In the genomic region with DNA sequence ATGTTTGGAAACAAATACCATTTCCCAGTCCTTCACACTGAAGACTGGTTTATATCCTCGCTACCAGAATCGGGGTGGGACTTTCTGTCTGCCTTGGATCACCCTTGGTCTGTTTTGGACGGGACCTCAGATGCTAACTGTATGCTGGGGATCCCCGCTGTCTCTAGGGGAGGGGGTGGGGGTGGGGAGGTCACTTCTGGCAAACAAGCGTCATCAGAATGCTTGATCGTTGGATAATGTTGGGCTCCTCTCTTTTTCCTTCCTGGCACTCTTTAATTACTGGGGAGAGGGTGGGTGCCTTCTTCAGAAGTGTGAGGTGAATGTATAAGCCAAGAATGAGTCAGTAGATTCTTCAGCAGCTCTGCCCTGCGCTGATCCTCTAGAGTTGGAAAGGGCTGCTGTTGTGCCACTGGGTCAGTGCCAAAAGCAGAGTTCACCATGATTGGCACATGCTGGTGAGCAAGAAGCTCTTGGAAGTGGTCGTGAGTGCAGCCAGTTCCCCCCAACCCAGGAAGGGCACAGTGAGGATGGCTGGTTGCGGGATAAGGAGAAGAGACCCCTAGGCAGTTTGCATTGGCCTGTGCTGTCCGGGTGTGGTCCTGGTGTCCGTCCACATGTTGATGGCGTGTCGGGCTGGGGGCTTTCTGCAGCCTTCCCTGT, we compare ENCODE assay signal across 1 cellular context.
TF ChIP-seq lines count a peak whose summit lies in the region.

No MANE protein-coding gene starts in this region.

TF ChIP-seq in A549, 52 proteins besides CTCF, POLR2A, EP300 and RAD21 (continued from another document):
- TF ChIP-seq, protein P1, sequence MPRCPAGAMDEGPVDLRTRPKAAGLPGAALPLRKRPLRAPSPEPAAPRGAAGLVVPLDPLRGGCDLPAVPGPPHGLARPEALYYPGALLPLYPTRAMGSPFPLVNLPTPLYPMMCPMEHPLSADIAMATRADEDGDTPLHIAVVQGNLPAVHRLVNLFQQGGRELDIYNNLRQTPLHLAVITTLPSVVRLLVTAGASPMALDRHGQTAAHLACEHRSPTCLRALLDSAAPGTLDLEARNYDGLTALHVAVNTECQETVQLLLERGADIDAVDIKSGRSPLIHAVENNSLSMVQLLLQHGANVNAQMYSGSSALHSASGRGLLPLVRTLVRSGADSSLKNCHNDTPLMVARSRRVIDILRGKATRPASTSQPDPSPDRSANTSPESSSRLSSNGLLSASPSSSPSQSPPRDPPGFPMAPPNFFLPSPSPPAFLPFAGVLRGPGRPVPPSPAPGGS (IDR thresholded peaks at IDR 0.05) = 0 out of 3 replicates have a peak, but pooled peaks have one; percentile 28
- TF ChIP-seq JUN (IDR thresholded peaks at IDR 0.05) (peak in 1 of 2 experiments; percentile 55; a peak in 3 of 5 replicates), HEYL (CRISPR knock-in tag; IDR thresholded peaks at IDR 0.05) (no peak), JUNB (IDR thresholded peaks at IDR 0.05) (no peak), SMC3 (IDR thresholded peaks at IDR 0.05) (no peak), NR3C1 (IDR thresholded peaks at IDR 0.05) (no peak), SREBF2 (IDR thresholded peaks at IDR 0.05) (no peak), RNF2 (IDR thresholded peaks at IDR 0.05; ENCODE audit: borderline replicate concordance, low read depth) (no peak)
- TF ChIP-seq, protein P2, sequence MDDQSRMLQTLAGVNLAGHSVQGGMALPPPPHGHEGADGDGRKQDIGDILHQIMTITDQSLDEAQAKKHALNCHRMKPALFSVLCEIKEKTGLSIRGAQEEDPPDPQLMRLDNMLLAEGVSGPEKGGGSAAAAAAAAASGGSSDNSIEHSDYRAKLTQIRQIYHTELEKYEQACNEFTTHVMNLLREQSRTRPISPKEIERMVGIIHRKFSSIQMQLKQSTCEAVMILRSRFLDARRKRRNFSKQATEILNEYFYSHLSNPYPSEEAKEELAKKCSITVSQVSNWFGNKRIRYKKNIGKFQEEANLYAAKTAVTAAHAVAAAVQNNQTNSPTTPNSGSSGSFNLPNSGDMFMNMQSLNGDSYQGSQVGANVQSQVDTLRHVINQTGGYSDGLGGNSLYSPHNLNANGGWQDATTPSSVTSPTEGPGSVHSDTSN (IDR thresholded peaks at IDR 0.05) = 0 out of 2 replicates have a peak, but pooled peaks have one; percentile 36
- TF ChIP-seq, protein P3, sequence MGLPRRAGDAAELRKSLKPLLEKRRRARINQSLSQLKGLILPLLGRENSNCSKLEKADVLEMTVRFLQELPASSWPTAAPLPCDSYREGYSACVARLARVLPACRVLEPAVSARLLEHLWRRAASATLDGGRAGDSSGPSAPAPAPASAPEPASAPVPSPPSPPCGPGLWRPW (IDR thresholded peaks at IDR 0.05) = no peak
